In genomic region chr11:13277719-13278619, GRCh38 we compare ENCODE assay signal across 8 cellular contexts. TPM values are rescaled to one million over a fixed set of nuclear protein-coding genes. Genes with fewer than 3 reads are reported as not detected.
DNase-seq lines count a peak whose midpoint lies in the region; ATAC-seq lines count a peak whose summit lies in the region.

TSS of gene BMAL1 (plus strand) at chr11:13277790. CDS start at chr11:13354309, 76,519 bp downstream.

- DNase-seq in EH (ENCODE audit: low read depth) (peak; percentile 32), NCI-H2029 (lab: John Stamatoyannopoulos, UW) (no peak)
- DNase-seq in activated CD4-positive, alpha-beta T cell treated with anti-CD3 and anti-CD28 coated beads, Interleukin-2, amount 50 U/mL, for 1 hour: peak; percentile 38
- DNase-seq in stimulated activated CD8-positive, alpha-beta memory T cell treated with anti-CD3 and anti-CD28 coated beads, Interleukin-2, amount 100 ng/mL, for 48 hours (ENCODE audit: low read depth in 2 of 2): peak; percentile 43 to 44

- H3K27ac ChIP-seq in HUES6 (ENCODE audit: low read depth, low read length): no peak within 1 kb of the TSS
- H3K27ac ChIP-seq in duodenal mucosa (ENCODE audit: low read depth, low read length): peak within 1 kb of the TSS; percentile 60
- H3K27ac ChIP-seq in mesodermal cell (ENCODE audit: low read depth, low read length, severe bottlenecking): peak within 1 kb of the TSS; percentile 66

- H3K4me3 ChIP-seq in HUES6 (ENCODE audit: low read depth, low read length): peak within 1 kb of the TSS; percentile 81
- H3K4me3 ChIP-seq in duodenal mucosa (ENCODE audit: low read depth in 1 of 2, low read length in 2 of 2): peak within 1 kb of the TSS; percentile 90 to 94
- peak within 1 kb of the TSS; percentile 64 for H3K4me3 ChIP-seq in mesodermal cell (ENCODE audit: extremely low read depth, insufficient read depth, low read length, poor library complexity, severe bottlenecking)

- H3K4me1 ChIP-seq in HUES6 (ENCODE audit: control insufficient read depth, insufficient read depth, low read length): peaks cover 15% of the 10 kb centered on the region; the same call in 1 of the 2 replicates
- H3K4me1 ChIP-seq in duodenal mucosa (ENCODE audit: control insufficient read depth in 1 of 2, insufficient read depth in 2 of 2, low read length in 2 of 2): peaks cover 12 to 18% of the 10 kb centered on the region in 2 donors
- peaks cover 21% of the 10 kb centered on the region for H3K4me1 ChIP-seq in mesodermal cell (ENCODE audit: control insufficient read depth, insufficient read depth, low read length, poor library complexity, severe bottlenecking)

- WGBS in mesodermal cell (ENCODE audit: insufficient coverage in 2 of 2), 2 experiments: 0% methylated on average over 74 to 81 of the region's 101 CpGs

- peak within 1 kb of the TSS; percentile 62 for H3K9ac ChIP-seq in HUES6 (ENCODE audit: low read length)
- H3K9ac ChIP-seq in duodenal mucosa (ENCODE audit: low read depth in 1 of 2, low read length in 2 of 2): peak within 1 kb of the TSS; percentile 82 to 83

- peaks cover 87% of the 10 kb centered on the region for H3K27me3 ChIP-seq in HUES6 (ENCODE audit: control insufficient read depth, insufficient read depth, low read length)
- H3K27me3 ChIP-seq in duodenal mucosa (ENCODE audit: control insufficient read depth in 1 of 2, insufficient read depth in 2 of 2, low read length in 2 of 2): peaks cover 3 to 11% of the 10 kb centered on the region in 2 donors

- no peaks in the 10 kb centered on the region for H3K36me3 ChIP-seq in HUES6 (ENCODE audit: control insufficient read depth, insufficient read depth, low read length)
- no peaks in the 10 kb centered on the region for H3K36me3 ChIP-seq in duodenal mucosa (ENCODE audit: control insufficient read depth in 1 of 2, insufficient read depth in 2 of 2, low read length in 2 of 2)
- H3K36me3 ChIP-seq in mesodermal cell (ENCODE audit: control insufficient read depth, insufficient read depth, low read length): no peaks in the 10 kb centered on the region

- H3K9me3 ChIP-seq in HUES6 (ENCODE audit: control insufficient read depth, insufficient read depth, low read depth, low read length) (no peaks in the 10 kb centered on the region), duodenal mucosa (ENCODE audit: control insufficient read depth in 1 of 2, low read length in 2 of 2) (no peaks in the 10 kb centered on the region), mesodermal cell (ENCODE audit: control insufficient read depth, low read length) (no peaks in the 10 kb centered on the region)

- peak; percentile 24 for ATAC-seq in GM21423 (IDR thresholded peaks at IDR 0.05; ENCODE audit: unreplicated experiment)

RNA-seq across cellular contexts. Expression of gene BMAL1, which starts in this region (rescaled TPM):
- 9.7 TPM for polyA plus RNA-seq in mesodermal cell (2013, experiment 1 of 2)
- polyA plus RNA-seq in mesodermal cell (2013, experiment 2 of 2): 9.6 TPM
